25 cellular contexts compared by ENCODE assay signal in the genomic region with DNA sequence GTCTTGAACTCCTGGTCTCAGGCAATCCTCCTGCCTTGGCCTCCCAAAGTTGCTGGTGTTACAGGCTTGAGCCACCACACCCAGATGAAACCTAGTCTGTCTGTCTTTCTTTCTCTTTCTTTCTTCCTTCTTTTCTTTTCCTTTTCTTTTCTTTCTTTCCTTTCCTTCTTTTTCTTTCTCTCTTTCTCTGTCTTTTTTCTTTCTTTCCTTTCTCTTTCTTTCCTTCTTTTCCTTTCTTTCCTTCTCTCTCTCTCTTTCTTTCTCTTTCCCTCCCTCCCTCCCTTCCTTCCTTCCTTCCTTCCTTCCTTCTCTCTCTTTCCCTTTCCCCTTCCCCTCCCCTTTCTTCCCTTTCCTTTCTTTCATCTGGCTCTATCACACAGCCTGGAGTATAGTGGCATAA.
"Had no signal": no experiment of that assay in that cellular context is flagged by ENCODE, and none has a peak within 500 bp of the region (broad histone marks: within the 10 kb centered on the region; RNA-seq: fewer than 3 reads in every experiment).

No MANE protein-coding gene starts in this region.

- H3K4me3 Mint-ChIP-seq: dendritic cell treated with granulocyte-macrophage colony-stimulating factor and Interleukin-4, amounts not matched to agents 40 ng/mL and 50 ng/mL, for 4 days; effector memory CD8-positive, alpha-beta T cell; endodermal cell; mesothelial cell of epicardium; naive B cell; naive thymus-derived CD8-positive, alpha-beta T cell had no signal

- ATAC-seq: effector memory CD8-positive, alpha-beta T cell; esophagus mucosa; gastrocnemius medialis; left cardiac atrium; left lung; left ventricle myocardium superior; lower lobe of right lung; mucosa of descending colon; naive thymus-derived CD8-positive, alpha-beta T cell had no signal

- H3K9me3 ChIP-seq: esophagus squamous epithelium, gastrocnemius medialis, heart right ventricle, left lung, lower lobe of right lung, mucosa of descending colon had no signal

- H3K9me3 Mint-ChIP-seq: dendritic cell treated with granulocyte-macrophage colony-stimulating factor and Interleukin-4, amounts not matched to agents 40 ng/mL and 50 ng/mL, for 4 days; effector memory CD8-positive, alpha-beta T cell; endodermal cell; mesothelial cell of epicardium; naive B cell had no signal

- H3K4me3 ChIP-seq: esophagus squamous epithelium, gastrocnemius medialis, heart right ventricle, left lung, lower lobe of right lung, mucosa of descending colon had no signal

- H3K27ac ChIP-seq: epithelial cell of prostate, esophagus squamous epithelium, gastrocnemius medialis, heart right ventricle, left lung, lower lobe of right lung had no signal

- H3K4me1 Mint-ChIP-seq: endodermal cell; mesothelial cell of epicardium; naive B cell; naive thymus-derived CD8-positive, alpha-beta T cell had no signal

- H3K27ac Mint-ChIP-seq: dendritic cell treated with granulocyte-macrophage colony-stimulating factor and Interleukin-4, amounts not matched to agents 40 ng/mL and 50 ng/mL, for 4 days; effector memory CD8-positive, alpha-beta T cell; endodermal cell; mesothelial cell of epicardium; naive B cell; naive thymus-derived CD8-positive, alpha-beta T cell had no signal

- H3K27me3 ChIP-seq: esophagus squamous epithelium, gastrocnemius medialis, heart right ventricle, left lung had no signal

- H3K4me1 ChIP-seq: esophagus squamous epithelium, gastrocnemius medialis, heart right ventricle, left lung, lower lobe of right lung had no signal

- H3K36me3 ChIP-seq: esophagus squamous epithelium, gastrocnemius medialis, heart right ventricle, left lung, lower lobe of right lung had no signal

- H3K27me3 Mint-ChIP-seq: effector memory CD8-positive, alpha-beta T cell; naive B cell had no signal

- DNase-seq: cortex of kidney; effector CD8-positive, alpha-beta T cell; effector memory CD8-positive, alpha-beta T cell; endodermal cell; erythroblast; esophagus squamous epithelium; foreskin fibroblast; foreskin melanocyte; gastrocnemius medialis; glutamatergic neuron; head of caudate nucleus; heart right ventricle; hippocampal formation; left cardiac atrium; left lung; left ventricle myocardium superior; lower lobe of right lung; mesenchymal stem cell; mucosa of descending colon; naive B cell; naive thymus-derived CD8-positive, alpha-beta T cell had no signal
